Comparison of ENCODE assay signal across 1 cellular context in the genomic region with DNA sequence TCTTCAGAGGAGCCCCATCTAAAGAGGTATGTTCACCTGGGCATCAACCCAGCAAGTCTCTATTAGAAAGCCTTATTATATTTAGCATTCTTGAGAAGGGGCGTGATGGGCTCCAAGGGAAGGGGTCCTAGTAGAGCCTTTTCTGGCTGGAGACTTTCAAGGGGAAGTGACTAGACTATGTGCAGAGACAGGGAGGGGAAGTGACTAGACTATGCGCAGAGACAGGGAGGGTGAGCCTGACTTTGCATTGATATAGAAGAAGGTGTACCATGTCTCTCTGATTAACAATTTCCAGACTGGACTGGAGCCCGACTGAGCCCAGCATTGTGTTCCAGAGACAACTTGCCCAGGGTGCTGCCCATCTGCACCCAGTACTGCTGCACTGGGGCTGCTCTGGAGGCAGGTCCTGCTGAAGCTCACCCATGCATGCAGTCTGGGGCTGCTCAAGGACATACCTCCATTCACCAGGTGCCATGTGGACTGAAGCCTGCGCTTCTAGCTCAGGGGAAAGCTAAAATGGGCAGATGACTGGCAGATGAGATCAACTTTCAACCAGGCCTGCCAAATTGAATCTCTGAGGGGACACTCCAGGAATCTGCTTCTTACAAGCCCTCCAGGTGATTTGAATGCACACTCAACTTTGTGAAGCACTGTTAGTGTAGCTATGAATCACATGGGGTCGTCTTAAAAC.
TF ChIP-seq lines count a peak whose summit lies in the region.

No MANE protein-coding gene starts in this region.

TF ChIP-seq in SK-N-SH treated with all-trans-retinoic acid at 6 μM for 48 hours, 23 proteins besides CTCF, POLR2A, EP300 and RAD21 (continued from another document):
- TF ChIP-seq, protein P1, sequence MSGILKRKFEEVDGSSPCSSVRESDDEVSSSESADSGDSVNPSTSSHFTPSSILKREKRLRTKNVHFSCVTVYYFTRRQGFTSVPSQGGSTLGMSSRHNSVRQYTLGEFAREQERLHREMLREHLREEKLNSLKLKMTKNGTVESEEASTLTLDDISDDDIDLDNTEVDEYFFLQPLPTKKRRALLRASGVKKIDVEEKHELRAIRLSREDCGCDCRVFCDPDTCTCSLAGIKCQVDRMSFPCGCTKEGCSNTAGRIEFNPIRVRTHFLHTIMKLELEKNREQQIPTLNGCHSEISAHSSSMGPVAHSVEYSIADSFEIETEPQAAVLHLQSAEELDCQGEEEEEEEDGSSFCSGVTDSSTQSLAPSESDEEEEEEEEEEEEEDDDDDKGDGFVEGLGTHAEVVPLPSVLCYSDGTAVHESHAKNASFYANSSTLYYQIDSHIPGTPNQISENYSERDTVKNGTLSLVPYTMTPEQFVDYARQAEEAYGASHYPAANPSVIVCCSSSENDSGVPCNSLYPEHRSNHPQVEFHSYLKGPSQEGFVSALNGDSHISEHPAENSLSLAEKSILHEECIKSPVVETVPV (CRISPR knock-in tag; IDR thresholded peaks at IDR 0.05) = no peak
- TF ChIP-seq ZNF565 (CRISPR knock-in tag; conservative IDR thresholded peaks at IDR 0.05; ENCODE audit: low read depth) = no peak
- TF ChIP-seq CSDC2 (CRISPR knock-in tag; IDR thresholded peaks at IDR 0.05) = no peak
- no peak for TF ChIP-seq ISL1 (CRISPR knock-in tag; IDR thresholded peaks at IDR 0.05)
